In genomic region chr22:23533328-23533762, GRCh38 we compare ENCODE assay signal across 1 cellular context.
TF ChIP-seq lines count a peak whose summit lies in the region.

No MANE protein-coding gene starts in this region.

TF ChIP-seq in K562, 482 proteins besides CTCF, POLR2A, EP300 and RAD21 (continued from another document and continues in another):
- TF ChIP-seq, protein P1, sequence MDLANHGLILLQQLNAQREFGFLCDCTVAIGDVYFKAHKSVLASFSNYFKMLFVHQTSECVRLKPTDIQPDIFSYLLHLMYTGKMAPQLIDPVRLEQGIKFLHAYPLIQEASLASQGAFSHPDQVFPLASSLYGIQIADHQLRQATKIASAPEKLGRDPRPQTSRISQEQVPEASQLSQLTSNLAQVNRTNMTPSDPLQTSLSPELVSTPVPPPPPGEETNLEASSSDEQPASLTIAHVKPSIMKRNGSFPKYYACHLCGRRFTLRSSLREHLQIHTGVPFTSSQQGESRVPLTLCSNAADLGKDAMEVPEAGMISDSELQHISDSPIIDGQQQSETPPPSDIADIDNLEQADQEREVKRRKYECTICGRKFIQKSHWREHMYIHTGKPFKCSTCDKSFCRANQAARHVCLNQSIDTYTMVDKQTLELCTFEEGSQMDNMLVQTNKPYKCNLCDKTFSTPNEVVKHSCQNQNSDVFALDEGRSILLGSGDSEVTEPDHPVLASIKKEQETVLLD (IDR thresholded peaks at IDR 0.05): peak; percentile 40; the same call in 1 of the 2 replicates
- TF ChIP-seq SRSF3 (IDR thresholded peaks at IDR 0.05; ENCODE audit: insufficient read depth, low read length) (no peak), TCF3 (CRISPR knock-in tag; IDR thresholded peaks at IDR 0.05) (0 out of 2 replicates have a peak, but pooled peaks have one; percentile 6), CEBPG (CRISPR knock-in tag; IDR thresholded peaks at IDR 0.05) (no peak), CEBPG (tag; conservative IDR thresholded peaks at IDR 0.05 in 1 of 2, IDR thresholded peaks at IDR 0.05 in 1 of 2) (no peak), HLTF (IDR thresholded peaks at IDR 0.05) (peak; percentile 44; the same call in 1 of the 2 replicates), NCOA6 (IDR thresholded peaks at IDR 0.05) (no peak), HDAC2 (IDR thresholded peaks at IDR 0.05) (no peak), MIER1 (IDR thresholded peaks at IDR 0.05; ENCODE audit: low read depth) (no peak), ZNF224 (CRISPR knock-in tag; IDR thresholded peaks at IDR 0.05) (no peak), YY1 (IDR thresholded peaks at IDR 0.05; ENCODE audit: borderline replicate concordance in 1 of 3, control insufficient read depth in 1 of 3, extremely low read depth in 1 of 3, insufficient read depth in 3 of 3, insufficient read length in 1 of 3, insufficient replicate concordance in 2 of 3, low read depth in 1 of 3, low read length in 2 of 3) (no peak), KHSRP (IDR thresholded peaks at IDR 0.05) (no peak), KLF10 (CRISPR knock-in tag; IDR thresholded peaks at IDR 0.05) (no peak), SNAPC5 (CRISPR knock-in tag; IDR thresholded peaks at IDR 0.05) (no peak), CEBPB (tag; IDR thresholded peaks at IDR 0.05) (no peak), ZNF586 (CRISPR knock-in tag; conservative IDR thresholded peaks at IDR 0.05) (no peak), RNF2 (IDR thresholded peaks at IDR 0.05) (no peak), SMARCB1 (IDR thresholded peaks at IDR 0.05; ENCODE audit: insufficient read length, low read depth) (no peak), NRF1 (conservative IDR thresholded peaks at IDR 0.05 in 1 of 2, IDR thresholded peaks at IDR 0.05 in 1 of 2) (no peak), POLR2H (tag; IDR thresholded peaks at IDR 0.05; ENCODE audit: low read depth) (no peak), KAT2B (IDR thresholded peaks at IDR 0.05; ENCODE audit: low read depth, low read length) (no peak), ZNF766 (CRISPR knock-in tag; conservative IDR thresholded peaks at IDR 0.05) (peak; percentile 68; the same call in 1 of the 2 replicates), RBM15 (IDR thresholded peaks at IDR 0.05; ENCODE audit: insufficient read depth, low read length) (no peak), DPF2 (IDR thresholded peaks at IDR 0.05) (0 out of 2 replicates have a peak, but pooled peaks have one; percentile 10), CBX8 (IDR thresholded peaks at IDR 0.05; ENCODE audit: borderline replicate concordance, extremely low read depth, low read depth, low read length, poor library complexity, severe bottlenecking) (no peak), NFRKB (IDR thresholded peaks at IDR 0.05; ENCODE audit: low read depth) (peak; percentile 77; the same call in 1 of the 2 replicates), RHOXF2B (CRISPR knock-in tag; conservative IDR thresholded peaks at IDR 0.05) (no peak), ZNF583 (CRISPR knock-in tag; IDR thresholded peaks at IDR 0.05) (no peak; the same call in 1 of the 2 replicates), ARID3A (IDR thresholded peaks at IDR 0.05; ENCODE audit: borderline replicate concordance, low read depth, low read length) (no peak), TRIM25 (IDR thresholded peaks at IDR 0.05; ENCODE audit: borderline replicate concordance) (no peak), YBX1 (IDR thresholded peaks at IDR 0.05) (no peak), ZNF174 (CRISPR knock-in tag; IDR thresholded peaks at IDR 0.05) (no peak), PTTG1 (tag; IDR thresholded peaks at IDR 0.05; ENCODE audit: low read depth) (no peak; the same call in 1 of the 2 replicates), ETV5 (CRISPR knock-in tag; IDR thresholded peaks at IDR 0.05; ENCODE audit: low read depth) (no peak), ZNF644 (tag; IDR thresholded peaks at IDR 0.05; ENCODE audit: low read depth) (no peak), NFXL1 (CRISPR knock-in tag; IDR thresholded peaks at IDR 0.05) (no peak), ELF1 (tag; IDR thresholded peaks at IDR 0.05) (no peak), CHD1 (IDR thresholded peaks at IDR 0.05; ENCODE audit: low read length) (no peak), SUPT5H (IDR thresholded peaks at IDR 0.05) (no peak), MEF2D (tag; conservative IDR thresholded peaks at IDR 0.05; ENCODE audit: low read depth) (peak; percentile 77; the same call in 1 of the 2 replicates), SREBF2 (CRISPR knock-in tag; IDR thresholded peaks at IDR 0.05) (no peak), UBTF (IDR thresholded peaks at IDR 0.05; ENCODE audit: borderline replicate concordance in 1 of 2, low read depth in 2 of 2, low read length in 2 of 2) (peak in 1 of 2 experiments; percentile 61; a peak in 1 of 4 replicates), PHF8 (IDR thresholded peaks at IDR 0.05; ENCODE audit: borderline replicate concordance, low read length) (0 out of 2 replicates have a peak, but pooled peaks have one; percentile 11), NR2C1 (IDR thresholded peaks at IDR 0.05) (no peak), NR2C1 (tag; IDR thresholded peaks at IDR 0.05) (peak; percentile 47; the same call in 1 of the 2 replicates), ZNF780A (CRISPR knock-in tag; IDR thresholded peaks at IDR 0.05) (no peak), RBFOX2 (IDR thresholded peaks at IDR 0.05; ENCODE audit: low read depth, low read length) (no peak), TAF7 (tag; IDR thresholded peaks at IDR 0.05) (peak; percentile 58; the same call in 1 of the 2 replicates), CBFA2T3 (IDR thresholded peaks at IDR 0.05) (peak; percentile 16; the same call in 1 of the 2 replicates), CHD2 (IDR thresholded peaks at IDR 0.05; ENCODE audit: low read depth, low read length) (no peak), DDX20 (tag; IDR thresholded peaks at IDR 0.05; ENCODE audit: low read depth) (0 out of 2 replicates have a peak, but pooled peaks have one; percentile 23)
- TF ChIP-seq, protein P2, sequence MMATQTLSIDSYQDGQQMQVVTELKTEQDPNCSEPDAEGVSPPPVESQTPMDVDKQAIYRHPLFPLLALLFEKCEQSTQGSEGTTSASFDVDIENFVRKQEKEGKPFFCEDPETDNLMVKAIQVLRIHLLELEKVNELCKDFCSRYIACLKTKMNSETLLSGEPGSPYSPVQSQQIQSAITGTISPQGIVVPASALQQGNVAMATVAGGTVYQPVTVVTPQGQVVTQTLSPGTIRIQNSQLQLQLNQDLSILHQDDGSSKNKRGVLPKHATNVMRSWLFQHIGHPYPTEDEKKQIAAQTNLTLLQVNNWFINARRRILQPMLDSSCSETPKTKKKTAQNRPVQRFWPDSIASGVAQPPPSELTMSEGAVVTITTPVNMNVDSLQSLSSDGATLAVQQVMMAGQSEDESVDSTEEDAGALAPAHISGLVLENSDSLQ (IDR thresholded peaks at IDR 0.05): no peak
- TF ChIP-seq, protein P3, sequence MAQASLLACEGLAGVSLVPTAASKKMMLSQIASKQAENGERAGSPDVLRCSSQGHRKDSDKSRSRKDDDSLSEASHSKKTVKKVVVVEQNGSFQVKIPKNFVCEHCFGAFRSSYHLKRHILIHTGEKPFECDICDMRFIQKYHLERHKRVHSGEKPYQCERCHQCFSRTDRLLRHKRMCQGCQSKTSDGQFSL (CRISPR knock-in tag; IDR thresholded peaks at IDR 0.05): no peak
- TF ChIP-seq, protein P3 (tag; IDR thresholded peaks at IDR 0.05): no peak; a peak in 1 of 4 replicates
- TF ChIP-seq, protein P4, sequence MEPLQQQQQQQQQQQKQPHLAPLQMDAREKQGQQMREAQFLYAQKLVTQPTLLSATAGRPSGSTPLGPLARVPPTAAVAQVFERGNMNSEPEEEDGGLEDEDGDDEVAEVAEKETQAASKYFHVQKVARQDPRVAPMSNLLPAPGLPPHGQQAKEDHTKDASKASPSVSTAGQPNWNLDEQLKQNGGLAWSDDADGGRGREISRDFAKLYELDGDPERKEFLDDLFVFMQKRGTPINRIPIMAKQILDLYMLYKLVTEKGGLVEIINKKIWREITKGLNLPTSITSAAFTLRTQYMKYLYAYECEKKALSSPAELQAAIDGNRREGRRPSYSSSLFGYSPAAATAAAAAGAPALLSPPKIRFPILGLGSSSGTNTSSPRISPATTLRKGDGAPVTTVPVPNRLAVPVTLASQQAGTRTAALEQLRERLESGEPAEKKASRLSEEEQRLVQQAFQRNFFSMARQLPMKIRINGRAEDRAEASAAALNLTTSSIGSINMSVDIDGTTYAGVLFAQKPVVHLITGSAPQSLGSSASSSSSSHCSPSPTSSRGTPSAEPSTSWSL (CRISPR knock-in tag; IDR thresholded peaks at IDR 0.05; ENCODE audit: borderline replicate concordance): no peak
- TF ChIP-seq, protein P5, sequence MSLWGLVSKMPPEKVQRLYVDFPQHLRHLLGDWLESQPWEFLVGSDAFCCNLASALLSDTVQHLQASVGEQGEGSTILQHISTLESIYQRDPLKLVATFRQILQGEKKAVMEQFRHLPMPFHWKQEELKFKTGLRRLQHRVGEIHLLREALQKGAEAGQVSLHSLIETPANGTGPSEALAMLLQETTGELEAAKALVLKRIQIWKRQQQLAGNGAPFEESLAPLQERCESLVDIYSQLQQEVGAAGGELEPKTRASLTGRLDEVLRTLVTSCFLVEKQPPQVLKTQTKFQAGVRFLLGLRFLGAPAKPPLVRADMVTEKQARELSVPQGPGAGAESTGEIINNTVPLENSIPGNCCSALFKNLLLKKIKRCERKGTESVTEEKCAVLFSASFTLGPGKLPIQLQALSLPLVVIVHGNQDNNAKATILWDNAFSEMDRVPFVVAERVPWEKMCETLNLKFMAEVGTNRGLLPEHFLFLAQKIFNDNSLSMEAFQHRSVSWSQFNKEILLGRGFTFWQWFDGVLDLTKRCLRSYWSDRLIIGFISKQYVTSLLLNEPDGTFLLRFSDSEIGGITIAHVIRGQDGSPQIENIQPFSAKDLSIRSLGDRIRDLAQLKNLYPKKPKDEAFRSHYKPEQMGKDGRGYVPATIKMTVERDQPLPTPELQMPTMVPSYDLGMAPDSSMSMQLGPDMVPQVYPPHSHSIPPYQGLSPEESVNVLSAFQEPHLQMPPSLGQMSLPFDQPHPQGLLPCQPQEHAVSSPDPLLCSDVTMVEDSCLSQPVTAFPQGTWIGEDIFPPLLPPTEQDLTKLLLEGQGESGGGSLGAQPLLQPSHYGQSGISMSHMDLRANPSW (CRISPR knock-in tag; IDR thresholded peaks at IDR 0.05): no peak
- TF ChIP-seq, protein P6, sequence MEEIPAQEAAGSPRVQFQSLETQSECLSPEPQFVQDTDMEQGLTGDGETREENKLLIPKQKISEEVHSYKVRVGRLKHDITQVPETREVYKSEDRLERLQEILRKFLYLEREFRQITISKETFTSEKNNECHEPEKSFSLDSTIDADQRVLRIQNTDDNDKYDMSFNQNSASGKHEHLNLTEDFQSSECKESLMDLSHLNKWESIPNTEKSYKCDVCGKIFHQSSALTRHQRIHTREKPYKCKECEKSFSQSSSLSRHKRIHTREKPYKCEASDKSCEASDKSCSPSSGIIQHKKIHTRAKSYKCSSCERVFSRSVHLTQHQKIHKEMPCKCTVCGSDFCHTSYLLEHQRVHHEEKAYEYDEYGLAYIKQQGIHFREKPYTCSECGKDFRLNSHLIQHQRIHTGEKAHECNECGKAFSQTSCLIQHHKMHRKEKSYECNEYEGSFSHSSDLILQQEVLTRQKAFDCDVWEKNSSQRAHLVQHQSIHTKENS (CRISPR knock-in tag; IDR thresholded peaks at IDR 0.05): no peak
